Comparison of ENCODE assay signal across 1 cellular context in the genomic region with DNA sequence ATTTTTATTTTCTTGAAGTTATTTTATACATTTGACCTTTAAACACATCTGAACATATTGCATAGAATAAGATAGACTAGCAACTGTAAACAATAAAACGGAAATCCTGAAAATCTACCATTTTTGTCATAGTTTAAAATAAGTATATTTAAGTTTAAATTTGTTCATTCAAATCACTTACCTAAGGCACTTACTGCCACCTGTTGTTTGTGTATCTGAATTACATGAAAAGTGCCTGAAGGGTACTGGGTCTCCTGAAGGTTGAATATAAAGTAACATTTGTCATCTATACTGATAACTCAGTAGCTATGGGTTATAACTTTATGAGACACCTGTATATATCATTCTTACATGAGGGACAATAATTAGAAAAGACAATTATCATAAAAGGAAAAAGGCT.
TF ChIP-seq lines count a peak whose summit lies in the region.

No MANE protein-coding gene starts in this region.

TF ChIP-seq in GM23338, 12 proteins besides CTCF, POLR2A, EP300 and RAD21 (continued from another document):
- TF ChIP-seq, protein P1, sequence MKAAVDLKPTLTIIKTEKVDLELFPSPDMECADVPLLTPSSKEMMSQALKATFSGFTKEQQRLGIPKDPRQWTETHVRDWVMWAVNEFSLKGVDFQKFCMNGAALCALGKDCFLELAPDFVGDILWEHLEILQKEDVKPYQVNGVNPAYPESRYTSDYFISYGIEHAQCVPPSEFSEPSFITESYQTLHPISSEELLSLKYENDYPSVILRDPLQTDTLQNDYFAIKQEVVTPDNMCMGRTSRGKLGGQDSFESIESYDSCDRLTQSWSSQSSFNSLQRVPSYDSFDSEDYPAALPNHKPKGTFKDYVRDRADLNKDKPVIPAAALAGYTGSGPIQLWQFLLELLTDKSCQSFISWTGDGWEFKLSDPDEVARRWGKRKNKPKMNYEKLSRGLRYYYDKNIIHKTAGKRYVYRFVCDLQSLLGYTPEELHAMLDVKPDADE (IDR thresholded peaks at IDR 0.05) = no peak
- TF ChIP-seq ZNF331 (CRISPR knock-in tag; IDR thresholded peaks at IDR 0.05; ENCODE audit: low read depth) (no peak), STAT1 (IDR thresholded peaks at IDR 0.05; ENCODE audit: unreplicated experiment) (no peak)
